In genomic region chr16:20595694-20596093, GRCh38 we compare ENCODE assay signal across 4 cellular contexts. TPM values are rescaled to one million over a fixed set of nuclear protein-coding genes. Genes with fewer than 3 reads are reported as not detected.
"Had no signal": no experiment of that assay in that cellular context is flagged by ENCODE, and none has a peak within 500 bp of the region (broad histone marks: within the 10 kb centered on the region; RNA-seq: fewer than 3 reads in every experiment).

No MANE protein-coding gene starts in this region.

RNA-seq across cellular contexts. Expression of gene ACSM2B, which starts 19.5 kb away (rescaled TPM):
- total RNA-seq: LHCN-M2, M059J, MCF 10A, NCI-H460 had no signal
